Comparison of ENCODE assay signal across 9 cellular contexts in the genomic region with DNA sequence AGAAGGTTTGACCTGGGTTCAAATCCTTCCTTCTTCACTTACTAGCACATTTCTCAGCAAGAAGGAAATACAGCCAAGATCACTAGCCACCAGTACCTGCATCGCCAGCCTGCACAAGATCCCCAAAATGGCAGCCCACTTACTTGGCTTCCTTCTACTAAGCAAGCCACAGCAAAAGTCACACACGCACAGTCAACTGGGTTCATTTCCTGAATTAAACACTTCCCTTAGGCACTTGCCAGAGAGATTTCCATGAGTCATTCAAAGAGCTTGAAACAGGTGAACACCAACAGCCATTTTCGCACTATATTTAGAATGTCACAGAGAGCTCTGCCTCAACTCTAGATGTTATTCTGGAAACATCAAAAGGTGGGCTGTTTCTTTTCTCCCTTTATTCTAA. TPM values are rescaled to one million over a fixed set of nuclear protein-coding genes. Genes with fewer than 3 reads are reported as not detected.
DNase-seq lines count a peak whose midpoint lies in the region; ATAC-seq and TF ChIP-seq lines count a peak whose summit lies in the region.
"Had no signal": no experiment of that assay in that cellular context is flagged by ENCODE, and none has a peak within 500 bp of the region (broad histone marks: within the 10 kb centered on the region; RNA-seq: fewer than 3 reads in every experiment).

No MANE protein-coding gene starts in this region.

- ATAC-seq in GM19468 (IDR thresholded peaks at IDR 0.05; ENCODE audit: extremely low read depth, unreplicated experiment): peak; percentile 22
- ATAC-seq in lung (ENCODE audit: insufficient read depth, low FRiP score): peak; percentile 4
- ATAC-seq in GM21786 (IDR thresholded peaks at IDR 0.05; ENCODE audit: unreplicated experiment): no peak
- ATAC-seq in GM19035 (IDR thresholded peaks at IDR 0.05; ENCODE audit: unreplicated experiment): no peak

- H3K4me1 ChIP-seq in lung (ENCODE audit: control insufficient read depth in 2 of 2, insufficient read depth in 2 of 2, low read length in 2 of 2): peaks cover 0 to 11% of the 10 kb centered on the region in 2 donors

- H3K27ac ChIP-seq in lung (ENCODE audit: low read depth in 1 of 2, low read length in 1 of 2): no peak overlapping the region

- whole genome bisulfite sequencing in lung, 2 donors: 43 to 50% methylated on average over 3 of the region's 3 CpGs

- peak; percentile 74 for DNase-seq in CD1c-positive myeloid dendritic cell (ENCODE audit: extremely low spot score)
- peak; percentile 25 for DNase-seq in SKM-1 (lab: John Stamatoyannopoulos, UW; ENCODE audit: unreplicated experiment)
- DNase-seq in lung (ENCODE audit: low spot score): no peak
- no peak for DNase-seq in midbrain (lab: John Stamatoyannopoulos, UW)
- no peak for DNase-seq in AG20443 (ENCODE audit: low spot score)
- DNase-seq: effector memory CD4-positive, alpha-beta T cell had no signal

- H3K4me3 ChIP-seq in lung: no peak overlapping the region

- no peak for TF ChIP-seq CTCF in lung (IDR thresholded peaks at IDR 0.05; ENCODE audit: control extremely low read depth, extremely low read depth)

- H3K27me3 ChIP-seq in lung (ENCODE audit: control insufficient read depth, insufficient read depth): no peaks in the 10 kb centered on the region

- H3K36me3 ChIP-seq in lung (ENCODE audit: control insufficient read depth in 2 of 2, insufficient read depth in 2 of 2, low read length in 2 of 2): peaks cover 0 to 2% of the 10 kb centered on the region in 2 donors

- peaks cover 0 to 4% of the 10 kb centered on the region in 2 donors for H3K9me3 ChIP-seq in lung (ENCODE audit: control insufficient read depth in 2 of 2, insufficient read depth in 1 of 2, low read length in 1 of 2)

RNA-seq across cellular contexts. Expression of a gene that starts 42.6 kb away (rescaled TPM):
- 100 to 1,000 TPM in 1 of 2 donors, 10 to 100 TPM in 1; 67.0 to 182 TPM for total RNA-seq in lung
- 10 to 100 TPM; 68.3 to 88.1 TPM for polyA plus RNA-seq in lung

Comparison
In these comparisons a context has a peak if more than half of its experiments do, and no peak if none do; other contexts are left out.
1. DNase-seq: peak in CD1c-positive myeloid dendritic cell (single experiment) and SKM-1 (single experiment); none in lung (single experiment), midbrain (single experiment) and AG20443 (single experiment).
2. ATAC-seq: peak in GM19468 (single experiment) and lung (single experiment); none in GM21786 (single experiment) and GM19035 (single experiment).